Comparison of ENCODE assay signal across 2 cellular contexts in genomic region chr11:105003151-105003550, GRCh38.
TF ChIP-seq lines count a peak whose summit lies in the region.

No MANE protein-coding gene starts in this region.

TF ChIP-seq in HepG2, 621 proteins besides CTCF, POLR2A, EP300 and RAD21:
- TF ChIP-seq MAFF (IDR thresholded peaks at IDR 0.05; ENCODE audit: low read depth, low read length): peak; percentile 89
- TF ChIP-seq MAFK (conservative IDR thresholded peaks at IDR 0.05 in 1 of 2, IDR thresholded peaks at IDR 0.05 in 1 of 2; ENCODE audit: low read length in 2 of 2): peak; percentile 86 to 92
- no peak for TF ChIP-seq FOXO1 (CRISPR knock-in tag; IDR thresholded peaks at IDR 0.05)

TF ChIP-seq in WTC11, 78 proteins besides CTCF, POLR2A, EP300 and RAD21:
- TF ChIP-seq ZNF121 (CRISPR knock-in tag; IDR thresholded peaks at IDR 0.05): peak; percentile 34; the same call in 1 of the 2 replicates
- no peak for TF ChIP-seq SMAD4 (CRISPR knock-in tag; IDR thresholded peaks at IDR 0.05)
TF ChIP-seq in WTC11: peak in this region for 1.
